ENCODE assay signal across 2 cellular contexts in genomic region chr2:72602711-72603110, GRCh38.
TF ChIP-seq lines count a peak whose summit lies in the region.

No MANE protein-coding gene starts in this region.

TF ChIP-seq in K562, 482 proteins besides CTCF, POLR2A, EP300 and RAD21:
- TF ChIP-seq ZBTB1 (CRISPR knock-in tag; IDR thresholded peaks at IDR 0.05; ENCODE audit: borderline replicate concordance, low read depth) (no peak), EGR1 (conservative IDR thresholded peaks at IDR 0.05) (0 out of 2 replicates have a peak, but pooled peaks have one; percentile 21), TBL1XR1 (IDR thresholded peaks at IDR 0.05; ENCODE audit: low read length in 2 of 2) (no peak), MEF2D (tag; conservative IDR thresholded peaks at IDR 0.05; ENCODE audit: low read depth) (no peak), PHF21A (IDR thresholded peaks at IDR 0.05; ENCODE audit: borderline replicate concordance, low read depth) (no peak), ETS1 (conservative IDR thresholded peaks at IDR 0.05; ENCODE audit: control insufficient read depth, low read depth, low read length) (no peak)

TF ChIP-seq in neural cell, 6 proteins besides CTCF, POLR2A, EP300 and RAD21:
- TF ChIP-seq TAF1 (IDR thresholded peaks at IDR 0.05; ENCODE audit: low read depth), result no peak
- no peak for TF ChIP-seq EZH2 (IDR thresholded peaks at IDR 0.05; ENCODE audit: borderline replicate concordance, insufficient read depth, low read length, poor library complexity, severe bottlenecking)
- TF ChIP-seq MXI1 (conservative IDR thresholded peaks at IDR 0.05; ENCODE audit: poor library complexity, severe bottlenecking), result no peak
- TF ChIP-seq POLR2AphosphoS5 (IDR thresholded peaks at IDR 0.05), result no peak
- no peak for TF ChIP-seq REST (IDR thresholded peaks at IDR 0.05; ENCODE audit: borderline replicate concordance)
- no peak for TF ChIP-seq SMC3 (conservative IDR thresholded peaks at IDR 0.05; ENCODE audit: poor library complexity)
